In the genomic region with DNA sequence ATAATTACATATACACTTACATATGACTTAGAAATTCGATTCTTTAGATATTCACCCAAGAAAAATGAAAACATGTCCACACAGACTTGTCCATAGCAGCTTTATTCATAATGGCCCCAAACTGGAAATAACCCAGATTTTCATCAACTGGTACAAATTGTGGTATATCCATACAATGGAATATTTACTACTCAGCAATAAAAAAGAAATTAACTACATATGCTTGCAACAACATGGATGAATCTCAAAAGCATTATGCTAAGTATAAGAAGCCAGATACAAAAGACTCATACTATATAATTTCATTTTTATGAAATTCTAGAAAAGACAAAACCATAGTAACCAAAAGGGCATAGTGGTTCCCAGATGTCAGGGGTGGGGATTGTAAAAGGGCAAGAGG, we compare ENCODE assay signal across 9 cellular contexts. TPM values are rescaled to one million over a fixed set of nuclear protein-coding genes. Genes with fewer than 3 reads are reported as not detected.
"Had no signal": no experiment of that assay in that cellular context is flagged by ENCODE, and none has a peak within 500 bp of the region (broad histone marks: within the 10 kb centered on the region; RNA-seq: fewer than 3 reads in every experiment).

No MANE protein-coding gene starts in this region.

- H3K27ac ChIP-seq: HL-60, KMS-11 had no signal

- H3K4me2 ChIP-seq: KMS-11 had no signal

- DNase-seq: IMR-90, KBM-7, KG1 had no signal

- FAIRE-seq: HTR-8/SVneo had no signal

- H3K9ac ChIP-seq: KMS-11 had no signal

RNA-seq across cellular contexts. Expression of gene REEP1, which starts 5.1 kb away (rescaled TPM):
- total RNA-seq: HT-29, HT1080 had no signal
- polyA plus RNA-seq: IgD-negative memory B cell had no signal
